Comparison of ENCODE assay signal across 19 cellular contexts in genomic region chr3:78026429-78026828, GRCh38.
DNase-seq lines count a peak whose midpoint lies in the region; ATAC-seq, FAIRE-seq and TF ChIP-seq lines count a peak whose summit lies in the region.
"Had no signal": no experiment of that assay in that cellular context is flagged by ENCODE, and none has a peak within 500 bp of the region (broad histone marks: within the 10 kb centered on the region; RNA-seq: fewer than 3 reads in every experiment).

No MANE protein-coding gene starts in this region.

- H3K9ac ChIP-seq in astrocyte (ENCODE audit: low read length): no peak overlapping the region
- H3K9ac ChIP-seq in mesenchymal stem cell (ENCODE audit: low read length): no peak overlapping the region

- DNase-seq in M059J (ENCODE audit: low read depth) (peak; percentile 24), astrocyte (ENCODE audit: low read depth) (peak; percentile 9), fibroblast of mammary gland (ENCODE audit: low read depth) (peak; percentile 14), mesenchymal stem cell (peak; percentile 31), NCI-H82 treated with DMSO at 0.1 percent for 48 hours (lab: John Stamatoyannopoulos, UW; ENCODE audit: unreplicated experiment) (no peak), hepatocyte (ENCODE audit: low spot score) (no peak), amniotic stem cell (lab: John Stamatoyannopoulos, UW) (no peak)
- DNase-seq: C1 segment of cervical spinal cord; Calu3; CD4-positive, alpha-beta T cell; DMS 273 treated with DMSO at 0.1 percent for 48 hours; DMS79; H9 had no signal

- H2BK15ac ChIP-seq in mesenchymal stem cell (ENCODE audit: low read depth, poor library complexity, severe bottlenecking): no peak overlapping the region

- no peak for TF ChIP-seq CTCF in astrocyte (IDR thresholded peaks at IDR 0.05; ENCODE audit: insufficient read depth, low read depth, low read length)
- TF ChIP-seq CTCF in fibroblast of mammary gland (conservative IDR thresholded peaks at IDR 0.05; ENCODE audit: control insufficient read depth, insufficient read depth, low read depth, low read length): no peak
- no peak for TF ChIP-seq CTCF in hepatocyte (IDR thresholded peaks at IDR 0.05; ENCODE audit: poor library complexity)

- no peak overlapping the region for H4K8ac ChIP-seq in mesenchymal stem cell (ENCODE audit: low read length)

- no peaks in the 10 kb centered on the region for H3K9me3 Mint-ChIP-seq in astrocyte (ENCODE audit: unreplicated experiment)
- H3K9me3 Mint-ChIP-seq: GM23338 had no signal

- H3K36me3 ChIP-seq in astrocyte (ENCODE audit: insufficient read depth, low read length) (no peaks in the 10 kb centered on the region), mesenchymal stem cell (ENCODE audit: control insufficient read depth in 1 of 2, insufficient read depth in 2 of 2, low read depth in 1 of 2, low read length in 2 of 2) (peaks cover 0 to 4% of the 10 kb centered on the region in 2 experiments), hepatocyte (replicated peaks; ENCODE audit: insufficient read depth, low read depth) (no peaks in the 10 kb centered on the region)

- H3K79me2 ChIP-seq in astrocyte (ENCODE audit: insufficient read depth, low read length) (no peaks in the 10 kb centered on the region), hepatocyte (no peaks in the 10 kb centered on the region)

- no peaks in the 10 kb centered on the region for H3K27me3 ChIP-seq in astrocyte (ENCODE audit: insufficient read depth, low read length)
- H3K27me3 ChIP-seq in mesenchymal stem cell (ENCODE audit: control insufficient read depth in 1 of 2, insufficient read depth in 1 of 2, low read length in 2 of 2): no peaks in the 10 kb centered on the region
- no peaks in the 10 kb centered on the region for H3K27me3 ChIP-seq in hepatocyte

- WGBS in mesenchymal stem cell: no CpG with 5 or more reads among the region's 1 CpG
- WGBS in hepatocyte (ENCODE audit: low lambda C conversion rate, missing lambda C conversion rate): 95% methylated on average over 1 of the region's 1 CpG

- H2BK5ac ChIP-seq in mesenchymal stem cell (ENCODE audit: low read depth, low read length, poor library complexity, severe bottlenecking): no peak overlapping the region

- no peaks in the 10 kb centered on the region for H3K27me3 Mint-ChIP-seq in astrocyte (ENCODE audit: low read depth, unreplicated experiment)
- H3K27me3 Mint-ChIP-seq: B cell; CD4-positive, alpha-beta T cell had no signal

- no peak overlapping the region for H2BK120ac ChIP-seq in mesenchymal stem cell (ENCODE audit: low read depth, low read length)

- H2BK12ac ChIP-seq in mesenchymal stem cell (ENCODE audit: low read length in 2 of 2): no peak overlapping the region

- no peak overlapping the region for H3K4me3 ChIP-seq in astrocyte (ENCODE audit: insufficient read depth, low read depth, low read length)
- H3K4me3 ChIP-seq in fibroblast of mammary gland (ENCODE audit: control insufficient read depth, low read depth, low read length): no peak overlapping the region
- H3K4me3 ChIP-seq in mesenchymal stem cell (ENCODE audit: insufficient read depth in 1 of 2, low read depth in 1 of 2, low read length in 2 of 2): no peak overlapping the region
- no peak overlapping the region for H3K4me3 ChIP-seq in hepatocyte
- H3K4me3 ChIP-seq: GM12878, GM23338 had no signal

- H3K4me1 ChIP-seq in astrocyte (ENCODE audit: insufficient read depth, low read length) (no peaks in the 10 kb centered on the region), mesenchymal stem cell (ENCODE audit: control insufficient read depth, insufficient read depth, low read depth, low read length) (no peaks in the 10 kb centered on the region), hepatocyte (ENCODE audit: insufficient read depth) (no peaks in the 10 kb centered on the region)

- no peak for FAIRE-seq in astrocyte (lab: Jason Lieb, UNC)
- FAIRE-seq: A204.1, GM12878, GM18507 had no signal

- H4K20me1 ChIP-seq in astrocyte (ENCODE audit: insufficient read depth, low read length) (no peaks in the 10 kb centered on the region), hepatocyte (ENCODE audit: insufficient read depth, poor library complexity, severe bottlenecking) (no peaks in the 10 kb centered on the region)

- no peak overlapping the region for H4K91ac ChIP-seq in mesenchymal stem cell (ENCODE audit: low read length)

- H3K27ac Mint-ChIP-seq in astrocyte (ENCODE audit: unreplicated experiment): no peak overlapping the region
- H3K27ac Mint-ChIP-seq: B cell; CD4-positive, alpha-beta T cell; GM23338; H9 had no signal

- H3K18ac ChIP-seq in mesenchymal stem cell (ENCODE audit: low read depth in 1 of 2, low read length in 2 of 2): no peak overlapping the region

- no peaks in the 10 kb centered on the region for H3K79me1 ChIP-seq in mesenchymal stem cell (replicated peaks; ENCODE audit: low read length, poor library complexity, severe bottlenecking)

- H3K36me3 Mint-ChIP-seq in astrocyte (ENCODE audit: low read depth, unreplicated experiment): no peaks in the 10 kb centered on the region

- no peak overlapping the region for H3K23ac ChIP-seq in mesenchymal stem cell (ENCODE audit: low read length in 2 of 2)

- no peak for ATAC-seq in GM18867 (IDR thresholded peaks at IDR 0.05; ENCODE audit: unreplicated experiment)
- ATAC-seq: GM12878, GM23338 had no signal

- H3K27ac ChIP-seq in astrocyte (ENCODE audit: low read depth, low read length): no peak overlapping the region
- H3K27ac ChIP-seq in mesenchymal stem cell (ENCODE audit: low read length, poor library complexity, severe bottlenecking): no peak overlapping the region
- H3K27ac ChIP-seq in hepatocyte: no peak overlapping the region

- H2AFZ ChIP-seq in astrocyte (ENCODE audit: low read depth, low read length): no peak overlapping the region
- no peak overlapping the region for H2AFZ ChIP-seq in mesenchymal stem cell (ENCODE audit: low read depth, low read length)
- no peak overlapping the region for H2AFZ ChIP-seq in hepatocyte

- H3K14ac ChIP-seq in mesenchymal stem cell (ENCODE audit: low read length in 2 of 2): no peak overlapping the region

- H3K4me3 Mint-ChIP-seq in astrocyte (ENCODE audit: unreplicated experiment): no peak overlapping the region
- H3K4me3 Mint-ChIP-seq: B cell; CD4-positive, alpha-beta T cell; GM23338; H9 had no signal

- H2AK5ac ChIP-seq in mesenchymal stem cell (ENCODE audit: low read length, severe bottlenecking): no peak overlapping the region

- no peaks in the 10 kb centered on the region for H3K9me3 ChIP-seq in astrocyte (ENCODE audit: insufficient read depth, low read depth, low read length)
- H3K9me3 ChIP-seq in mesenchymal stem cell (ENCODE audit: control insufficient read depth, low read length): no peaks in the 10 kb centered on the region
- no peaks in the 10 kb centered on the region for H3K9me3 ChIP-seq in hepatocyte (ENCODE audit: low read depth)

- H3K9me2 ChIP-seq in hepatocyte (replicated peaks; ENCODE audit: insufficient read depth): no peaks in the 10 kb centered on the region

- H3K4me1 Mint-ChIP-seq in astrocyte (ENCODE audit: low read depth, unreplicated experiment): no peaks in the 10 kb centered on the region
- H3K4me1 Mint-ChIP-seq: B cell, GM23338, H9 had no signal

- no peak overlapping the region for H3K4ac ChIP-seq in mesenchymal stem cell (ENCODE audit: low read depth in 1 of 2, low read length in 2 of 2)

- H3K4me2 ChIP-seq in astrocyte (ENCODE audit: low read length): no peak overlapping the region
- no peak overlapping the region for H3K4me2 ChIP-seq in mesenchymal stem cell (ENCODE audit: low read length, poor library complexity, severe bottlenecking)
- no peak overlapping the region for H3K4me2 ChIP-seq in hepatocyte
- H3K4me2 ChIP-seq: GM23338 had no signal

Comparison
In these comparisons a context has a peak if more than half of its experiments do, and no peak if none do; other contexts are left out.
1. DNase-seq: peak in M059J (single experiment), astrocyte (single experiment), fibroblast of mammary gland (single experiment) and mesenchymal stem cell (single experiment); none in NCI-H82 treated with DMSO at 0.1 percent for 48 hours (single experiment), hepatocyte (single experiment) and amniotic stem cell (single experiment).